30 cellular contexts compared by ENCODE assay signal in genomic region chr19:49255674-49256073, GRCh38.
"Had no signal": no experiment of that assay in that cellular context is flagged by ENCODE, and none has a peak within 500 bp of the region (broad histone marks: within the 10 kb centered on the region; RNA-seq: fewer than 3 reads in every experiment).

No MANE protein-coding gene starts in this region.

- H3K36me3 ChIP-seq: adrenal gland had no signal

- H3K27ac ChIP-seq: adrenal gland, KMS-11, VCaP had no signal

- H3K4me1 ChIP-seq: adrenal gland had no signal

- H3K4me3 ChIP-seq: adrenal gland had no signal

- ATAC-seq: activated naive CD4-positive, alpha-beta T cell treated with anti-CD3 and anti-CD28 coated beads, Interleukin-2, amount 50 U/mL, for 72 hours; activated T-cell treated with anti-CD3 and anti-CD28 coated beads, Interleukin-2, amount 50 U/mL, for 4 hours; Panc1; SK-N-SH treated with all-trans-retinoic acid at 6 μM for 48 hours; T-cell had no signal

- DNase-seq: activated B cell treated with CpG ODN at 0.5 μM for 24 hours; activated CD4-positive, alpha-beta memory T cell treated with anti-CD3 and anti-CD28 coated beads for 36 hours; activated CD4-positive, alpha-beta T cell treated with anti-CD3 and anti-CD28 coated beads for 4 hours; activated CD4-positive, alpha-beta T cell treated with anti-CD3 and anti-CD28 coated beads, Interleukin-2, amount 50 U/mL, for 1 hour; activated CD4-positive, CD25-positive, alpha-beta regulatory T cell treated with anti-CD3 and anti-CD28 coated beads, Interleukin-2, amount 50 U/mL, for 72 hours; activated CD8-positive, alpha-beta memory T cell treated with anti-CD3 and anti-CD28 coated beads, Interleukin-2, amount 50 U/mL, for 4 hours; activated gamma-delta T cell treated with Interleukin-2 at 50 U/mL for 16 hours; activated naive CD4-positive, alpha-beta T cell treated with anti-CD3 and anti-CD28 coated beads for 36 hours; activated T-cell treated with anti-CD3 and anti-CD28 coated beads for 4 hours; activated T-cell treated with anti-CD3 and anti-CD28 coated beads, Interleukin-2, amount 50 U/mL, for 4 hours; adrenal gland; NCI-H1105; NCI-H1417 treated with DMSO at 0.1 percent for 48 hours; NCI-H187 treated with DMSO at 0.1 percent for 48 hours; NCI-H2081; NCI-H2171 treated with DMSO at 0.1 percent for 48 hours; NCI-H2227 treated with DMSO at 0.1 percent for 48 hours; NCI-H446; NCI-H510A treated with DMSO at 0.1 percent for 48 hours; NCI-H526 treated with DMSO at 0.1 percent for 48 hours; NCI-H774; SIG-M5; T-cell; T-helper 2 cell; T-helper 9 cell had no signal
